Comparison of ENCODE assay signal across 22 cellular contexts in genomic region chr17:17155568-17155967, GRCh38. TPM values are rescaled to one million over a fixed set of nuclear protein-coding genes. Genes with fewer than 3 reads are reported as not detected.
A peak's percentile ranks its signal among the peaks of the same experiment; 100 is the strongest.
DNase-seq lines count a peak whose midpoint lies in the region; ATAC-seq, FAIRE-seq and TF ChIP-seq lines count a peak whose summit lies in the region.
"Had no signal": no experiment of that assay in that cellular context is flagged by ENCODE, and none has a peak within 500 bp of the region (broad histone marks: within the 10 kb centered on the region; RNA-seq: fewer than 3 reads in every experiment).

No MANE protein-coding gene starts in this region.

- no peaks in the 10 kb centered on the region for H3K9me3 Mint-ChIP-seq in CD4-positive, alpha-beta T cell
- H3K9me3 Mint-ChIP-seq in T-cell = no peaks in the 10 kb centered on the region
- H3K9me3 Mint-ChIP-seq: neural crest cell had no signal

- intact Hi-C loops in CD4-positive, alpha-beta T cell (cut with DNase I, micrococcal nuclease) = loop anchor here in 1 of 2 experiments (10.0 kb wide), 1 partner anchor 49 kb away; the partner anchor contains the start of gene PLD6

- no peak for TF ChIP-seq CTCF in CD4-positive, alpha-beta T cell (IDR thresholded peaks at IDR 0.05)
- no peak for TF ChIP-seq CTCF in keratinocyte (optimal IDR thresholded peaks at IDR 0.05 in 1 of 3, IDR thresholded peaks at IDR 0.05 in 1 of 3, conservative IDR thresholded peaks at IDR 0.05 in 1 of 3; ENCODE audit: extremely low read depth in 1 of 3, insufficient read depth in 2 of 3, low read length in 3 of 3)

- H3K27me3 Mint-ChIP-seq in CD4-positive, alpha-beta T cell = no peaks in the 10 kb centered on the region
- H3K27me3 Mint-ChIP-seq in T-cell = no peaks in the 10 kb centered on the region

- FAIRE-seq in keratinocyte (lab: Jason Lieb, UNC) = no peak
- FAIRE-seq: GM12892, H54 had no signal

- H3K79me2 ChIP-seq in ACC112 (ENCODE audit: control insufficient read depth, insufficient read depth, low read length, unreplicated experiment) (peaks cover 5% of the 10 kb centered on the region), keratinocyte (ENCODE audit: control insufficient read depth, insufficient read depth, low read length) (peaks cover 2% of the 10 kb centered on the region)

- POLR2A ChIA-PET in CD4-positive, alpha-beta T cell (lab: Charles Lee) = interaction anchor here (0.7 to 1.6 kb wide), 6 partner anchors 20 to 166 kb away, joined by 3 to 10 read pairs (median 4); no protein-coding TSS in a partner anchor
- POLR2A ChIA-PET in T-cell (lab: Charles Lee) = no interaction called here

- H3K9me1 ChIP-seq in keratinocyte (ENCODE audit: control insufficient read depth, extremely low read depth, insufficient read depth, low read length) = peaks cover 7% of the 10 kb centered on the region

- no peak overlapping the region for H2AFZ ChIP-seq in ACC112 (ENCODE audit: low read length, unreplicated experiment)
- H2AFZ ChIP-seq in keratinocyte (ENCODE audit: control insufficient read depth, low read length) = no peak overlapping the region

- H3K4me3 ChIP-seq in ACC112 (ENCODE audit: low read depth, low read length) (no peak overlapping the region), keratinocyte (ENCODE audit: control insufficient read depth in 2 of 3, extremely low read depth in 1 of 3, insufficient read depth in 2 of 3, low read depth in 1 of 3, low read length in 3 of 3) (no peak overlapping the region)
- H3K4me3 ChIP-seq: adrenal gland, gastroesophageal sphincter had no signal

- H3K4me3 Mint-ChIP-seq in CD4-positive, alpha-beta T cell = peak overlapping the region; percentile 62
- no peak overlapping the region for H3K4me3 Mint-ChIP-seq in T-cell
- H3K4me3 Mint-ChIP-seq: neural crest cell had no signal

- H3K27me3 ChIP-seq in ACC112 (ENCODE audit: insufficient read depth, low read length) (no peaks in the 10 kb centered on the region), keratinocyte (ENCODE audit: control insufficient read depth, extremely low read depth, insufficient read depth, low read length) (no peaks in the 10 kb centered on the region)
- H3K27me3 ChIP-seq in CD4-positive, alpha-beta T cell (ENCODE audit: control insufficient read depth, insufficient read depth, low read length) = no peaks in the 10 kb centered on the region
- H3K27me3 ChIP-seq: adrenal gland, gastroesophageal sphincter had no signal

- peaks cover 54% of the 10 kb centered on the region for H3K4me1 ChIP-seq in ACC112 (ENCODE audit: control insufficient read depth, insufficient read depth, low read length, unreplicated experiment)
- peaks cover 52% of the 10 kb centered on the region for H3K4me1 ChIP-seq in keratinocyte (ENCODE audit: control insufficient read depth, extremely low read depth, insufficient read depth, low read length)

- ATAC-seq in CD4-positive, alpha-beta T cell (ENCODE audit: poor library complexity) = no peak
- ATAC-seq in T-cell (replicated peaks in 1 of 4) (peak in 3 of 4 experiments; percentile 40 to 55 (median 49)), HG03460 (IDR thresholded peaks at IDR 0.05; ENCODE audit: unreplicated experiment) (no peak)
- ATAC-seq: gastroesophageal sphincter, Panc1 had no signal

- no peaks in the 10 kb centered on the region for H3K9me3 ChIP-seq in CD4-positive, alpha-beta T cell (ENCODE audit: control insufficient read depth, low read length)
- no peaks in the 10 kb centered on the region for H3K9me3 ChIP-seq in keratinocyte (ENCODE audit: control insufficient read depth, low read depth, low read length)
- H3K9me3 ChIP-seq: adrenal gland, gastroesophageal sphincter had no signal

- H3K4me2 ChIP-seq in keratinocyte (ENCODE audit: control insufficient read depth, extremely low read depth, insufficient read depth, low read depth, low read length) = peak overlapping the region; percentile 43

- no peak overlapping the region for H3K9ac ChIP-seq in keratinocyte (ENCODE audit: control insufficient read depth, extremely low read depth, insufficient read depth, low read length)

- H3K27ac ChIP-seq in ACC112 (ENCODE audit: low read depth, low read length) (peak overlapping the region; percentile 98), keratinocyte (ENCODE audit: control insufficient read depth, insufficient read depth, low read length) (peak overlapping the region; percentile 27)
- H3K27ac ChIP-seq in CD4-positive, alpha-beta T cell (ENCODE audit: low read depth, low read length) = no peak overlapping the region
- H3K27ac ChIP-seq: adrenal gland, gastroesophageal sphincter had no signal

- peaks cover 6% of the 10 kb centered on the region for H4K20me1 ChIP-seq in keratinocyte (ENCODE audit: control insufficient read depth, extremely low read depth, insufficient read depth, low read length)

- peaks cover 21% of the 10 kb centered on the region; the same call in 1 of the 2 replicates for H3K36me3 ChIP-seq in ACC112 (ENCODE audit: insufficient read depth, low read length)
- peaks cover 46 to 52% of the 10 kb centered on the region in 2 experiments for H3K36me3 ChIP-seq in keratinocyte (ENCODE audit: control insufficient read depth in 2 of 2, extremely low read depth in 1 of 2, insufficient read depth in 2 of 2, low read length in 2 of 2)

- peak overlapping the region; percentile 81 for H3K27ac Mint-ChIP-seq in CD4-positive, alpha-beta T cell
- H3K27ac Mint-ChIP-seq in T-cell = peak overlapping the region; percentile 84 to 92

- dilution Hi-C loops in keratinocyte (cut with MboI; ENCODE audit: extremely low pct_ligation_motif_present, low sequenced_read_pairs) = no loop called here

- peaks cover 48% of the 10 kb centered on the region for H3K4me1 Mint-ChIP-seq in CD4-positive, alpha-beta T cell (ENCODE audit: low read depth)
- peaks cover 42 to 50% (median 42%) of the 10 kb centered on the region in 3 donors for H3K4me1 Mint-ChIP-seq in T-cell
- H3K4me1 Mint-ChIP-seq: neural crest cell had no signal

- DNase-seq in CD4-positive, alpha-beta T cell = peak in 4 of 10 experiments; percentile 19 to 41 (median 20)
- DNase-seq in T-cell (peak in 4 of 34 experiments; percentile 13 to 46 (median 24)), keratinocyte (ENCODE audit: low read depth, low spot score) (no peak), T-helper 9 cell (no peak)
- no peak for DNase-seq in stimulated activated CD4-positive, alpha-beta T cell treated with anti-CD3 and anti-CD28 coated beads, Interleukin-12 subunit alpha, Interleukin-12 subunit beta, amount 100 ng/mL, for 4 hours
- no peak for DNase-seq in central memory CD4-positive, alpha-beta T cell
- DNase-seq: activated CD4-positive, CD25-positive, alpha-beta regulatory T cell; adrenal gland; C1 segment of cervical spinal cord; DND-41; MM.1S; NCI-H2029; NCI-H748 treated with DMSO at 0.1 percent for 48 hours; retina; substantia nigra had no signal

- peaks cover 80% of the 10 kb centered on the region for H3K36me3 Mint-ChIP-seq in CD4-positive, alpha-beta T cell (ENCODE audit: low read depth)
- peaks cover 49% of the 10 kb centered on the region for H3K36me3 Mint-ChIP-seq in T-cell

- CTCF ChIA-PET in CD4-positive, alpha-beta T cell (lab: Charles Lee) = interaction anchor here (0.6 to 1.4 kb wide), 3 partner anchors 14 to 164 kb away, joined by 3 to 7 read pairs (median 3); no protein-coding TSS in a partner anchor
- CTCF ChIA-PET in T-cell (lab: Charles Lee) = interaction anchor here (0.6 to 1.0 kb wide), 3 partner anchors 14 to 329 kb away, joined by 3 read pairs; no protein-coding TSS in a partner anchor

RNA-seq across cellular contexts. Expression of gene PLD6, which starts 50.6 kb away (rescaled TPM):
- total RNA-seq in CD4-positive, alpha-beta T cell = 1 to 10 TPM; 7.1 to 7.5 TPM
- total RNA-seq in T-cell = 10 to 100 TPM in 4 of 5 donors, 1 to 10 TPM in 1; 7.3 to 18.3 (median 11.1) TPM
- 0.99 to 1.6 TPM (median 1.2 TPM) in 3 replicates for polyA plus RNA-seq in keratinocyte
- 0.27 TPM for polyA plus RNA-seq in keratinocyte (2011; ENCODE audit: low read depth)
- polyA plus RNA-seq in keratinocyte (2011; cell fraction: cytosol; rRNA removed) = 0.98 and 1.1 TPM in 2 replicates
- polyA plus RNA-seq in keratinocyte (2011; cell fraction: nucleus; rRNA removed) = 1.5 and 1.7 TPM in 2 replicates
- polyA plus RNA-seq in keratinocyte (2012; ENCODE audit: low replicate concordance) = 1.2 and 2.7 TPM in 2 replicates
- polyA minus RNA-seq in keratinocyte = 0.59 to 1.6 TPM (median 0.82 TPM) in 3 replicates
- 0.77 TPM for polyA minus RNA-seq in keratinocyte (2011; cell fraction: cytosol; rRNA and poly(A)+ RNA removed)
- 0.70 and 0.74 TPM in 2 replicates for polyA minus RNA-seq in keratinocyte (2011; cell fraction: nucleus; rRNA and poly(A)+ RNA removed)

Comparison
In these comparisons a context has a peak if more than half of its experiments do, and no peak if none do; other contexts are left out.
1. ATAC-seq: peak in T-cell (3 of 4); none in CD4-positive, alpha-beta T cell (single experiment) and HG03460 (single experiment).